In the genomic region with DNA sequence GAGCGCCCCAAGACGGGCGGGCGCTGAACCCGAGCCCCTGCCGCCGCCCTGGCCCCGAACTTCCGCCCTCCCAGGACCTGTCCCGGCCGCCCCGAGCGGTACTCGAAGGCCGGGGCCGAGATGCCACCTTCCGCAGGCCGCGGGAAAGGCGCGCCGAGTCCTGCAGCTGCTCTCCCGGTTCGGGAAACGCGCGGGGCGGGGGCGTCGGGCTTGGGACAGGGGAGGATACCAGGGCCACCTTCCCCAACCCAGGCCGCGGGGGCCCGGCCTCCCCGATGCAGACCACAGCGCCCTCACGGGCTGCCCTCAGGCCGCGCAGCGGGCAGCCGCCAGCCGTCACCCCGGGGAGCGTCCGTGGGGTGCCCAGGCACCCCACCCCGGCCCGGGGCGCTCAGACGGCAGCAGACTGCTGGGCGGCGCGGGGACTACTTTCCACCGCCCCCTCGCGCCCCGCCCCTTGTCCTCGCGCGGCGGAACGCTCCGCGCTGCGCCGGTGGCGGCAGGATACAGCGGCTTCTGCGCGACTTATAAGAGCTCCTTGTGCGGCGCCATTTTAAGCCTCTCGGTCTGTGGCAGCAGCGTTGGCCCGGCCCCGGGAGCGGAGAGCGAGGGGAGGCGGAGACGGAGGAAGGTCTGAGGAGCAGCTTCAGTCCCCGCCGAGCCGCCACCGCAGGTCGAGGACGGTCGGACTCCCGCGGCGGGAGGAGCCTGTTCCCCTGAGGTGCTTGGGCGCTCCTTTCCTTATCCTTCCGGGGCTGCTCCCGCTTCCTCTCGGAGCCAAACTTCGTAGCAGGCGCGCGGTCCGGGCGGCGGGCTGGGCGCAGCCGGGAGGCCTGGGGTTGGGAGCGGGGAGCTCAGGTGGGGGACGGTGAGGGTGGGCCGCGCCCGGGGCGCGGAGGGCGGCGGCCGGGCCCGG, we compare ENCODE assay signal across 8 cellular contexts. TPM values are rescaled to one million over a fixed set of nuclear protein-coding genes. Genes with fewer than 3 reads are reported as not detected.
A peak's percentile ranks its signal among the peaks of the same experiment; 100 is the strongest.
DNase-seq lines count a peak whose midpoint lies in the region; ATAC-seq and TF ChIP-seq lines count a peak whose summit lies in the region.

A gene (plus strand): TSS at position 556 of the 916 bp plus-strand sequence. CDS start 24,564 bp downstream, outside the sequence.

- peak within 1 kb of the TSS; percentile 92 for H3K27ac Mint-ChIP-seq in activated naive CD4-positive, alpha-beta T cell treated with anti-CD3 and anti-CD28 coated beads for 36 hours

- H3K4me1 ChIP-seq in ES-I3 (ENCODE audit: insufficient read depth, low read length) (peaks cover 17% of the 10 kb centered on the region), gastroesophageal sphincter (peaks cover 0 to 42% (median 5%) of the 10 kb centered on the region in 3 donors)

- H3K9me3 Mint-ChIP-seq in activated naive CD4-positive, alpha-beta T cell treated with anti-CD3 and anti-CD28 coated beads for 36 hours = no peaks in the 10 kb centered on the region

- peak within 1 kb of the TSS; percentile 72 to 99 (median 98) for H3K27ac ChIP-seq in gastroesophageal sphincter

- in situ Hi-C loops in SK-MEL-5 (cut with HindIII; ENCODE audit: low pct_unique_long_range_greater_than_20kb, low sequenced_read_pairs) = no loop called here

- no peak for TF ChIP-seq EP300 in gastroesophageal sphincter (IDR thresholded peaks at IDR 0.05)

- DNase-seq in H4 (ENCODE audit: low spot score) (peak; percentile 74), LoVo (ENCODE audit: low spot score) (peak; percentile 91), SK-MEL-5 (ENCODE audit: low read depth, low spot score) (peak; percentile 91), non-pigmented ciliary epithelial cell (ENCODE audit: low read depth) (peak; percentile 79), superior temporal gyrus (ENCODE audit: extremely low spot score) (peak; percentile 94)
- DNase-seq in activated naive CD4-positive, alpha-beta T cell treated with anti-CD3 and anti-CD28 coated beads for 36 hours = peak; percentile 87

- TF ChIP-seq CTCF in gastroesophageal sphincter (IDR thresholded peaks at IDR 0.05) = peak in 3 of 4 experiments; percentile 42 to 45 (median 44)

- intact Hi-C loops in activated naive CD4-positive, alpha-beta T cell treated with anti-CD3 and anti-CD28 coated beads for 36 hours (cut with micrococcal nuclease) = loop anchor here (1.0 to 5.0 kb wide), 6 partner anchors 11 to 1792 kb away; a partner anchor contains a TSS

- peak within 1 kb of the TSS; percentile 90 for H3K4me3 Mint-ChIP-seq in activated naive CD4-positive, alpha-beta T cell treated with anti-CD3 and anti-CD28 coated beads for 36 hours

- peaks cover 1% of the 10 kb centered on the region for H3K36me3 Mint-ChIP-seq in activated naive CD4-positive, alpha-beta T cell treated with anti-CD3 and anti-CD28 coated beads for 36 hours (ENCODE audit: low read depth)

- CTCF ChIA-PET in activated naive CD4-positive, alpha-beta T cell treated with anti-CD3 and anti-CD28 coated beads for 36 hours (lab: Charles Lee) = interaction anchor here (0.6 to 1.3 kb wide), 5 partner anchors 8 to 1422 kb away, joined by 3 read pairs; no protein-coding TSS in a partner anchor

- WGBS in gastroesophageal sphincter (ENCODE audit: low coverage in 1 of 2), 2 donors = no CpG with 5 or more reads among the region's 112 CpGs

- no peaks in the 10 kb centered on the region for H3K36me3 ChIP-seq in ES-I3 (ENCODE audit: insufficient read depth, low read length)
- H3K36me3 ChIP-seq in gastroesophageal sphincter = no peaks in the 10 kb centered on the region

- H3K27me3 ChIP-seq in gastroesophageal sphincter = no peaks in the 10 kb centered on the region

- peak; percentile 93 for ATAC-seq in gastroesophageal sphincter

- peaks cover 28% of the 10 kb centered on the region for H3K4me1 Mint-ChIP-seq in activated naive CD4-positive, alpha-beta T cell treated with anti-CD3 and anti-CD28 coated beads for 36 hours (ENCODE audit: low read depth)

- H3K4me3 ChIP-seq in gastroesophageal sphincter = peak within 1 kb of the TSS; percentile 54 to 97

- H3K9ac ChIP-seq in ES-I3 (ENCODE audit: low read depth, low read length) = peak within 1 kb of the TSS; percentile 96

- H3K9me3 ChIP-seq in ES-I3 (ENCODE audit: control insufficient read depth, insufficient read depth, low read length) = no peaks in the 10 kb centered on the region
- no peaks in the 10 kb centered on the region for H3K9me3 ChIP-seq in gastroesophageal sphincter

- peak; percentile 98 to 99 for TF ChIP-seq POLR2A in gastroesophageal sphincter (IDR thresholded peaks at IDR 0.05)

- H3K27me3 Mint-ChIP-seq in activated naive CD4-positive, alpha-beta T cell treated with anti-CD3 and anti-CD28 coated beads for 36 hours (ENCODE audit: low read depth) = peaks cover 3% of the 10 kb centered on the region

RNA-seq across cellular contexts. Expression of the gene that starts here (rescaled TPM):
- total RNA-seq in H4 (2014; rRNA removed; shearing (Covaris generic)) = 262 and 315 TPM in 2 replicates
- 2,832 and 2,887 TPM in 2 replicates for total RNA-seq in SK-MEL-5 (2014; rRNA removed; shearing (Covaris generic))
- 1,675 and 1,874 TPM in 2 replicates for polyA plus RNA-seq in SK-MEL-5 (2015; cell fraction: cytosol; rRNA removed)
- 1,627 and 1,925 TPM in 2 replicates for polyA plus RNA-seq in SK-MEL-5 (2015; cell fraction: nucleus; rRNA removed)
- 100 to 1,000 TPM; 106 to 115 TPM for total RNA-seq in activated naive CD4-positive, alpha-beta T cell treated with anti-CD3 and anti-CD28 coated beads for 36 hours
- total RNA-seq in gastroesophageal sphincter = 100 to 1,000 TPM; 338 to 449 (median 412) TPM

Comparison
In these comparisons a context has a peak if more than half of its experiments do, and no peak if none do; other contexts are left out.
1. Peak in every context shown above with its lines: DNase-seq, ATAC-seq, H3K4me3 ChIP-seq and H3K27ac ChIP-seq.